Comparison of ENCODE assay signal across 1 cellular context in genomic region chr3:44338010-44338827, GRCh38.
TF ChIP-seq lines count a peak whose summit lies in the region.

TSS of gene TCAIM (plus strand) at chr3:44338766. CDS start at chr3:44354783, 16,017 bp downstream.

TF ChIP-seq in GM12878, 131 proteins besides CTCF, POLR2A, EP300 and RAD21 (continued from another document and continues in another):
- no peak for TF ChIP-seq ZBTB40 (IDR thresholded peaks at IDR 0.05; ENCODE audit: borderline replicate concordance)
- no peak for TF ChIP-seq ZBTB33 (IDR thresholded peaks at IDR 0.05)
- TF ChIP-seq JUND (IDR thresholded peaks at IDR 0.05; ENCODE audit: low read depth, low read length), result peak; percentile 66; the same call in 1 of the 2 replicates
- peak; percentile 39 for TF ChIP-seq SMAD1 (IDR thresholded peaks at IDR 0.05; ENCODE audit: low read depth, partially characterized antibody)
- TF ChIP-seq NR2F1 (conservative IDR thresholded peaks at IDR 0.05), result 0 out of 2 replicates have a peak, but pooled peaks have one; percentile 42
- peak; percentile 68; the same call in 1 of the 2 replicates for TF ChIP-seq RB1 (IDR thresholded peaks at IDR 0.05; ENCODE audit: borderline replicate concordance)
- no peak for TF ChIP-seq ZBED1 (IDR thresholded peaks at IDR 0.05; ENCODE audit: borderline replicate concordance)
- peak; percentile 4; the same call in 1 of the 2 replicates for TF ChIP-seq NKRF (conservative IDR thresholded peaks at IDR 0.05)
- peak; percentile 70 for TF ChIP-seq MXI1 (IDR thresholded peaks at IDR 0.05; ENCODE audit: low read depth, low read length)
- TF ChIP-seq SP1 (IDR thresholded peaks at IDR 0.05; ENCODE audit: low read depth, low read length), result peak; percentile 10
- TF ChIP-seq TCF12 (IDR thresholded peaks at IDR 0.05; ENCODE audit: low read depth, low read length), result peak; percentile 47
- peak; percentile 54 for TF ChIP-seq HDAC6 (IDR thresholded peaks at IDR 0.05; ENCODE audit: unreplicated experiment)
- TF ChIP-seq IRF5 (IDR thresholded peaks at IDR 0.05; ENCODE audit: borderline replicate concordance), result no peak
- TF ChIP-seq REST (IDR thresholded peaks at IDR 0.05; ENCODE audit: low read depth, low read length), result no peak
- TF ChIP-seq BMI1 (IDR thresholded peaks at IDR 0.05; ENCODE audit: borderline replicate concordance), result no peak
- TF ChIP-seq ZNF687 (IDR thresholded peaks at IDR 0.05), result peak; percentile 99
- no peak for TF ChIP-seq EGR1 (IDR thresholded peaks at IDR 0.05; ENCODE audit: borderline replicate concordance in 1 of 2, low read depth in 2 of 2, low read length in 2 of 2)
- peak; percentile 71 to 97; a peak in 3 of 4 replicates for TF ChIP-seq BHLHE40 (IDR thresholded peaks at IDR 0.05; ENCODE audit: borderline replicate concordance in 1 of 2, low read depth in 2 of 2, low read length in 1 of 2)
- peak; percentile 84 for TF ChIP-seq TAF1 (IDR thresholded peaks at IDR 0.05; ENCODE audit: borderline replicate concordance, low read depth, low read length)
- TF ChIP-seq RELB (IDR thresholded peaks at IDR 0.05; ENCODE audit: low read depth), result peak; percentile 45; the same call in 1 of the 2 replicates
- no peak for TF ChIP-seq JUNB (IDR thresholded peaks at IDR 0.05)
- TF ChIP-seq IKZF2 (IDR thresholded peaks at IDR 0.05), result peak in 1 of 2 experiments; percentile 58; a peak in 3 of 4 replicates
- TF ChIP-seq SMAD5 (IDR thresholded peaks at IDR 0.05; ENCODE audit: low read depth), result peak; percentile 79; the same call in 1 of the 2 replicates
- TF ChIP-seq TCF3 (IDR thresholded peaks at IDR 0.05; ENCODE audit: borderline replicate concordance, insufficient read depth, low read depth, low read length), result peak; percentile 89
- peak; percentile 1 for TF ChIP-seq PBX3 (IDR thresholded peaks at IDR 0.05; ENCODE audit: insufficient replicate concordance, low read depth, low read length)
- TF ChIP-seq ATF7 (IDR thresholded peaks at IDR 0.05; ENCODE audit: low read depth), result peak; percentile 91
- no peak for TF ChIP-seq SUZ12 (IDR thresholded peaks at IDR 0.05; ENCODE audit: unreplicated experiment)
- TF ChIP-seq MYC (IDR thresholded peaks at IDR 0.05; ENCODE audit: insufficient read depth, insufficient read length, insufficient replicate concordance, low read length, severe bottlenecking), result peak; percentile 25
- TF ChIP-seq FOXM1 (IDR thresholded peaks at IDR 0.05; ENCODE audit: low read depth, low read length), result no peak
- no peak for TF ChIP-seq NFIC (IDR thresholded peaks at IDR 0.05; ENCODE audit: low read depth, low read length)
- peak; percentile 96 for TF ChIP-seq KLF5 (IDR thresholded peaks at IDR 0.05; ENCODE audit: partially characterized antibody)
- no peak; the same call in 1 of the 2 replicates for TF ChIP-seq TARDBP (IDR thresholded peaks at IDR 0.05; ENCODE audit: borderline replicate concordance)
- no peak for TF ChIP-seq EZH2 (IDR thresholded peaks at IDR 0.05; ENCODE audit: borderline replicate concordance, control insufficient read depth, low read depth, low read length)
